In the genomic region with DNA sequence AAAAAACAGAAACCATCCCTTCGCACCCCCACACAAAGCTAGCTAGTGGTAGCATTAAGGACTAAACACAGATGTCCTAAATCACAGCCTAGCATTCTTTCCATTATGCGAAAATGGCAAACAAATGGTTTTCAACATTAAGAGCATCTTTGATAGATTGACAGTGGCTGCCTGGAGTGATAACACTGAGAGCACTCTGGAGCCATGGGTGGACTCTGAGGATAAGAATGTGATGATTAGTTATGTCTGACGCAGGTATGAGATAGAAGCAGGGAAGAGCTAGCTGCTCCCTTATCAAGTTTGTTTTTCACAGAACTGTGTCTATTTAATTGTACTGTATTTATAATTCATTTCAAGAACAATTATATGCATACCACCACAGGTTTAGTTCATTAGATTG, we compare ENCODE assay signal across 1 cellular context.
TF ChIP-seq lines count a peak whose summit lies in the region.

No MANE protein-coding gene starts in this region.

TF ChIP-seq in H1, 55 proteins besides CTCF, POLR2A, EP300 and RAD21 (continued from another document):
- TF ChIP-seq, protein P1, sequence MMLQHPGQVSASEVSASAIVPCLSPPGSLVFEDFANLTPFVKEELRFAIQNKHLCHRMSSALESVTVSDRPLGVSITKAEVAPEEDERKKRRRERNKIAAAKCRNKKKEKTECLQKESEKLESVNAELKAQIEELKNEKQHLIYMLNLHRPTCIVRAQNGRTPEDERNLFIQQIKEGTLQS (IDR thresholded peaks at IDR 0.05; ENCODE audit: insufficient read depth, low read depth, low read length) = no peak
- TF ChIP-seq NANOG (IDR thresholded peaks at IDR 0.05; ENCODE audit: insufficient read depth, low read depth, low read length, poor library complexity, severe bottlenecking) (no peak), SIN3A (conservative IDR thresholded peaks at IDR 0.05 in 1 of 2, IDR thresholded peaks at IDR 0.05 in 1 of 2; ENCODE audit: low read depth in 1 of 2, low read length in 2 of 2) (no peak), POLR2AphosphoS5 (IDR thresholded peaks at IDR 0.05; ENCODE audit: low read depth, low read length) (no peak), ASH2L (IDR thresholded peaks at IDR 0.05; ENCODE audit: low read length) (no peak), SP4 (IDR thresholded peaks at IDR 0.05; ENCODE audit: low read length) (no peak), RBBP5 (IDR thresholded peaks at IDR 0.05; ENCODE audit: borderline replicate concordance, low read depth, low read length) (no peak), YY1 (IDR thresholded peaks at IDR 0.05; ENCODE audit: low read depth, low read length) (no peak), SIRT6 (IDR thresholded peaks at IDR 0.05; ENCODE audit: low read length) (no peak), RNF2 (IDR thresholded peaks at IDR 0.05; ENCODE audit: borderline replicate concordance, low read depth, low read length, missing control alignments, poor library complexity, severe bottlenecking) (no peak), CHD1 (IDR thresholded peaks at IDR 0.05; ENCODE audit: low read depth, low read length) (no peak), GTF2F1 (IDR thresholded peaks at IDR 0.05; ENCODE audit: borderline replicate concordance, low read depth, low read length) (no peak), TBP (IDR thresholded peaks at IDR 0.05; ENCODE audit: low read depth, low read length) (no peak), KDM1A (IDR thresholded peaks at IDR 0.05; ENCODE audit: borderline replicate concordance, low read length) (no peak), GABPA (IDR thresholded peaks at IDR 0.05; ENCODE audit: borderline replicate concordance, insufficient read depth, low read length) (no peak)
TF ChIP-seq in H1: peak in this region for 0.
